1 cellular context compared by ENCODE assay signal in the genomic region with DNA sequence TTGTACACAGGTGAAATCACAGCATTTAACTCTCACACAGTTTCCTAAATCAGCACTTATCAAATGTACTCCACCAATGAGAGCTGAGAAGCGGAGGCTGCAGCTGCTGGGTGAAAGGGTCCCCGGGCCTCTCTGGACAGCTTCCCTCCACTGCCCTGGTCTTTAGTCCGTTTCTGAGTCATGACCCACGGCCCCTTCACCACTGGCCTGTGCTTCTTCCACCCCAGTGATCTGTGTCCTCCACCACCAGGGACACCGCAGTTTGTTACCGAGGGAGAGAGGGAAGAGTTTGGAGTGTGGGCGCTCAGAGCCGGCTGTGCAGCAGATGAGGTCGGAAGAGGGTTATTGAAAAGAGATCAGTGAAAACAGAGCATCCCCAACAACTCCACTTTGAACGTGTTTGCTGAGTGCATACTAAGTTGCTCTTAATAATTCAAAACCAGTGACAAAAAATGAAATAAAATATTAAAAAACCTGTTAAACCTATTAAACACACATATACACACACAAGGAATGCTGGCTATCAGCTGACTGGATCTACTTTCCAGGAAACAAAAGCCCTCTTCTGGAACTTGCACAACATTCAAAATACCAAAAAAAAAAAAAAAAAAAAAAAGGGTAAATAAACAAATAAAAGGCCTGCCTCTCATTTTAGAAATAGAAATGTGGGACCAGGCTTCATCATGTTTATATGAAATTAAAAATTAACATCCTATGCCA.
TF ChIP-seq lines count a peak whose summit lies in the region.

No MANE protein-coding gene starts in this region.

TF ChIP-seq in SK-N-SH, 30 proteins besides CTCF, POLR2A, EP300 and RAD21 (continued from another document):
- TF ChIP-seq GATA2 (CRISPR knock-in tag; IDR thresholded peaks at IDR 0.05): no peak
- TF ChIP-seq FOXM1 (IDR thresholded peaks at IDR 0.05; ENCODE audit: low read depth): no peak
